ENCODE assay signal across 2 cellular contexts in genomic region chr1:23726669-23727068, GRCh38.
TF ChIP-seq lines count a peak whose summit lies in the region.

No MANE protein-coding gene starts in this region.

TF ChIP-seq in A549, 52 proteins besides CTCF, POLR2A, EP300 and RAD21:
- TF ChIP-seq, protein P1, sequence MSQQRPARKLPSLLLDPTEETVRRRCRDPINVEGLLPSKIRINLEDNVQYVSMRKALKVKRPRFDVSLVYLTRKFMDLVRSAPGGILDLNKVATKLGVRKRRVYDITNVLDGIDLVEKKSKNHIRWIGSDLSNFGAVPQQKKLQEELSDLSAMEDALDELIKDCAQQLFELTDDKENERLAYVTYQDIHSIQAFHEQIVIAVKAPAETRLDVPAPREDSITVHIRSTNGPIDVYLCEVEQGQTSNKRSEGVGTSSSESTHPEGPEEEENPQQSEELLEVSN (IDR thresholded peaks at IDR 0.05; ENCODE audit: borderline replicate concordance, low read depth), result no peak
- no peak for TF ChIP-seq MYC (IDR thresholded peaks at IDR 0.05; ENCODE audit: borderline replicate concordance, low read length)
- TF ChIP-seq HDAC2 (IDR thresholded peaks at IDR 0.05), result no peak
- no peak for TF ChIP-seq NR3C1 (IDR thresholded peaks at IDR 0.05)
- TF ChIP-seq ZSCAN20 (CRISPR knock-in tag; IDR thresholded peaks at IDR 0.05), result no peak
- no peak for TF ChIP-seq FOXS1 (CRISPR knock-in tag; IDR thresholded peaks at IDR 0.05)
TF ChIP-seq in A549: peak in this region for 0.

TF ChIP-seq in IMR-90, 13 proteins besides CTCF, POLR2A, EP300 and RAD21:
- TF ChIP-seq NFE2L2 (IDR thresholded peaks at IDR 0.05; ENCODE audit: low read depth, low read length) (no peak), CEBPB (IDR thresholded peaks at IDR 0.05; ENCODE audit: low read depth, low read length) (no peak), RFX5 (IDR thresholded peaks at IDR 0.05; ENCODE audit: low read depth, low read length) (no peak), MXI1 (IDR thresholded peaks at IDR 0.05; ENCODE audit: borderline replicate concordance, low read depth, low read length) (no peak), FOS (IDR thresholded peaks at IDR 0.05; ENCODE audit: low read depth, low read length) (no peak), BHLHE40 (IDR thresholded peaks at IDR 0.05; ENCODE audit: low read depth, low read length) (no peak), CHD1 (IDR thresholded peaks at IDR 0.05; ENCODE audit: low read depth, low read length) (no peak), USF2 (IDR thresholded peaks at IDR 0.05; ENCODE audit: low read depth, low read length) (no peak), RCOR1 (IDR thresholded peaks at IDR 0.05; ENCODE audit: insufficient replicate concordance, low read length) (no peak), MAZ (IDR thresholded peaks at IDR 0.05; ENCODE audit: borderline replicate concordance, low read depth, low read length) (no peak), MAFK (IDR thresholded peaks at IDR 0.05; ENCODE audit: low read depth, low read length) (no peak), SMC3 (IDR thresholded peaks at IDR 0.05; ENCODE audit: low read depth, low read length) (no peak)
- TF ChIP-seq, protein P2, sequence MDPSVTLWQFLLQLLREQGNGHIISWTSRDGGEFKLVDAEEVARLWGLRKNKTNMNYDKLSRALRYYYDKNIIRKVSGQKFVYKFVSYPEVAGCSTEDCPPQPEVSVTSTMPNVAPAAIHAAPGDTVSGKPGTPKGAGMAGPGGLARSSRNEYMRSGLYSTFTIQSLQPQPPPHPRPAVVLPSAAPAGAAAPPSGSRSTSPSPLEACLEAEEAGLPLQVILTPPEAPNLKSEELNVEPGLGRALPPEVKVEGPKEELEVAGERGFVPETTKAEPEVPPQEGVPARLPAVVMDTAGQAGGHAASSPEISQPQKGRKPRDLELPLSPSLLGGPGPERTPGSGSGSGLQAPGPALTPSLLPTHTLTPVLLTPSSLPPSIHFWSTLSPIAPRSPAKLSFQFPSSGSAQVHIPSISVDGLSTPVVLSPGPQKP (IDR thresholded peaks at IDR 0.05; ENCODE audit: borderline replicate concordance, low read depth, low read length), result no peak
